Comparison of ENCODE assay signal across 10 cellular contexts in genomic region chr1:29736582-29737188, GRCh38.
DNase-seq lines count a peak whose midpoint lies in the region; ATAC-seq and TF ChIP-seq lines count a peak whose summit lies in the region.
"Had no signal": no experiment of that assay in that cellular context is flagged by ENCODE, and none has a peak within 500 bp of the region (broad histone marks: within the 10 kb centered on the region; RNA-seq: fewer than 3 reads in every experiment).

No MANE protein-coding gene starts in this region.

- H3K4me1 ChIP-seq in HEK293 (ENCODE audit: control insufficient read depth, insufficient read depth, low read length): no peaks in the 10 kb centered on the region

- H3K27me3 Mint-ChIP-seq in activated CD8-positive, alpha-beta memory T cell treated with anti-CD3 and anti-CD28 coated beads, Interleukin-2, amount 10 ng/mL, durations not matched to agents 7 days and 5 days: peaks cover 4% of the 10 kb centered on the region

- peaks cover 9% of the 10 kb centered on the region for H3K4me1 Mint-ChIP-seq in activated CD8-positive, alpha-beta memory T cell treated with anti-CD3 and anti-CD28 coated beads, Interleukin-2, amount 10 ng/mL, durations not matched to agents 7 days and 5 days

- no peak overlapping the region for H3K27ac Mint-ChIP-seq in activated CD8-positive, alpha-beta memory T cell treated with anti-CD3 and anti-CD28 coated beads, Interleukin-2, amount 10 ng/mL, durations not matched to agents 7 days and 5 days

- TF ChIP-seq CTCF in HEK293 (tag by site-specific recombination; IDR thresholded peaks at IDR 0.05): no peak

- H3K9me3 Mint-ChIP-seq in activated CD8-positive, alpha-beta memory T cell treated with anti-CD3 and anti-CD28 coated beads, Interleukin-2, amount 10 ng/mL, durations not matched to agents 7 days and 5 days (ENCODE audit: low read depth): no peaks in the 10 kb centered on the region

- H3K4me3 ChIP-seq in HEK293 (ENCODE audit: low read depth, low read length): no peak overlapping the region
- H3K4me3 ChIP-seq: mucosa of descending colon had no signal

- H3K27ac ChIP-seq in HEK293 (ENCODE audit: extremely low read depth, low read depth, low read length): no peak overlapping the region
- H3K27ac ChIP-seq in caudate nucleus (ENCODE audit: low read depth, low read length): no peak overlapping the region

- no peaks in the 10 kb centered on the region for H3K36me3 Mint-ChIP-seq in activated CD8-positive, alpha-beta memory T cell treated with anti-CD3 and anti-CD28 coated beads, Interleukin-2, amount 10 ng/mL, durations not matched to agents 7 days and 5 days

- no peaks in the 10 kb centered on the region for H3K36me3 ChIP-seq in HEK293 (ENCODE audit: control insufficient read depth in 2 of 2, insufficient read depth in 1 of 2, low read length in 2 of 2)

- ATAC-seq in HG02610 (IDR thresholded peaks at IDR 0.05; ENCODE audit: unreplicated experiment) (no peak), HG02623 (IDR thresholded peaks at IDR 0.05; ENCODE audit: unreplicated experiment) (no peak)
- ATAC-seq in activated CD8-positive, alpha-beta memory T cell treated with anti-CD3 and anti-CD28 coated beads, Interleukin-2, amount 10 ng/mL, durations not matched to agents 7 days and 5 days: no peak
- ATAC-seq: mucosa of descending colon had no signal

- POLR2A ChIA-PET in HEK293 (lab: Yijun Ruan, JAX): no interaction called here

- H3K4me3 Mint-ChIP-seq in activated CD8-positive, alpha-beta memory T cell treated with anti-CD3 and anti-CD28 coated beads, Interleukin-2, amount 10 ng/mL, durations not matched to agents 7 days and 5 days: no peak overlapping the region

- no peaks in the 10 kb centered on the region for H3K9me3 ChIP-seq in HEK293 (ENCODE audit: control insufficient read depth, insufficient read depth, low read depth, low read length)
- H3K9me3 ChIP-seq: mucosa of descending colon had no signal

- in situ Hi-C loops in ACHN (cut with HindIII; ENCODE audit: low pct_ligation_motif_present, low pct_unique_long_range_greater_than_20kb, low sequenced_read_pairs): no loop called here

- DNase-seq in ACHN (peak; percentile 64), SW480 (ENCODE audit: low spot score) (peak; percentile 17), hepatic stellate cell (ENCODE audit: low spot score) (peak; percentile 47), caudate nucleus (lab: John Stamatoyannopoulos, UW) (no peak)
- no peak for DNase-seq in activated CD8-positive, alpha-beta memory T cell treated with anti-CD3 and anti-CD28 coated beads, Interleukin-2, amount 10 ng/mL, durations not matched to agents 7 days and 5 days
- DNase-seq: NCI-H748 treated with DMSO at 0.1 percent for 48 hours had no signal

- CTCF ChIA-PET in HEK293 (lab: Yijun Ruan, JAX): interaction anchor here (0.7 kb wide), 1 partner anchor 55 kb away, joined by 3 read pairs; no protein-coding TSS in a partner anchor
- CTCF ChIA-PET in activated CD8-positive, alpha-beta memory T cell treated with anti-CD3 and anti-CD28 coated beads, Interleukin-2, amount 10 ng/mL, durations not matched to agents 7 days and 5 days (lab: Charles Lee): no interaction called here

TF ChIP-seq in HEK293, 187 proteins besides CTCF, POLR2A, EP300 and RAD21:
- TF ChIP-seq REST (tag by site-specific recombination; IDR thresholded peaks at IDR 0.05) (peak; percentile 94), PRDM2 (tag by site-specific recombination; IDR thresholded peaks at IDR 0.05; ENCODE audit: borderline replicate concordance) (no peak), BCL6B (tag by site-specific recombination; IDR thresholded peaks at IDR 0.05) (peak; percentile 20; the same call in 1 of the 2 replicates), ZNF26 (tag by site-specific recombination; IDR thresholded peaks at IDR 0.05) (no peak)

Comparison
In these comparisons a context has a peak if more than half of its experiments do, and no peak if none do; other contexts are left out.
1. DNase-seq: peak in ACHN (single experiment), SW480 (single experiment) and hepatic stellate cell (single experiment); none in activated CD8-positive, alpha-beta memory T cell treated with anti-CD3 and anti-CD28 coated beads, Interleukin-2, amount 10 ng/mL, durations not matched to agents 7 days and 5 days (single experiment) and caudate nucleus (0 of 61).